1 cellular context compared by ENCODE assay signal in the genomic region with DNA sequence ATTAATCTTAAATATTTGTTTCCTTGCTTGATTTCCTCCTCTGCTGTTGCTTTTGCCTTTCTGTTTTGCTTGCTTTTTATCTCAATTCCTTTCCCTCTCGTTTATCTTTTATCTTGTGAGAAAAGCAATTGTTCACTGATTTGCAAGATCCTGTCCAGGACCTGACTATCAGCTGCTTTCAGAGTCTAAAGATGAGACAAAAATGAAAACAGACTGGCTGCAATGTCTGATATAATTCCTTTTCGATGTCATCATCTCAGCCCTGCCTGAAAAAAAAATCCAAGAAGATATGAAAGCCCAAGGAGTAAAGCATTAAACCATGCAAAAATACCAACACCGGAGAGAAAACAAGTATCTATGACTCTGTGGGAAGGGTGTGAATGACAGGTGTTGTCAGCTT.
TF ChIP-seq lines count a peak whose summit lies in the region.

No MANE protein-coding gene starts in this region.

TF ChIP-seq in IMR-90, 13 proteins besides CTCF, POLR2A, EP300 and RAD21 (continued from another document):
- no peak for TF ChIP-seq MAFK (IDR thresholded peaks at IDR 0.05; ENCODE audit: low read depth, low read length)
- TF ChIP-seq RFX5 (IDR thresholded peaks at IDR 0.05; ENCODE audit: low read depth, low read length) = no peak
- no peak for TF ChIP-seq FOS (IDR thresholded peaks at IDR 0.05; ENCODE audit: low read depth, low read length)
- TF ChIP-seq BHLHE40 (IDR thresholded peaks at IDR 0.05; ENCODE audit: low read depth, low read length) = no peak
- no peak for TF ChIP-seq USF2 (IDR thresholded peaks at IDR 0.05; ENCODE audit: low read depth, low read length)
- no peak for TF ChIP-seq CEBPB (IDR thresholded peaks at IDR 0.05; ENCODE audit: low read depth, low read length)
- TF ChIP-seq CHD1 (IDR thresholded peaks at IDR 0.05; ENCODE audit: low read depth, low read length) = no peak
